ENCODE assay signal across 8 cellular contexts in genomic region chr14:103627073-103628025, GRCh38. TPM values are rescaled to one million over a fixed set of nuclear protein-coding genes. Genes with fewer than 3 reads are reported as not detected.
A peak's percentile ranks its signal among the peaks of the same experiment; 100 is the strongest.
DNase-seq lines count a peak whose midpoint lies in the region; ATAC-seq, FAIRE-seq and TF ChIP-seq lines count a peak whose summit lies in the region.

No MANE protein-coding gene starts in this region.

- H3K4me2 ChIP-seq in A549: peak overlapping the region; percentile 76

- no peak overlapping the region for H3K4me3 ChIP-seq in A549

- FAIRE-seq in A549 (lab: Jason Lieb, UNC) (no peak), GM19239 (lab: Jason Lieb, UNC) (no peak)

- peaks cover 1% of the 10 kb centered on the region for H3K36me3 Mint-ChIP-seq in IgD-negative memory B cell
- H3K36me3 Mint-ChIP-seq in central memory CD8-positive, alpha-beta T cell (ENCODE audit: insufficient read depth): peaks cover 12% of the 10 kb centered on the region
- H3K36me3 Mint-ChIP-seq in naive thymus-derived CD8-positive, alpha-beta T cell: peaks cover 0 to 1% (median 0%) of the 10 kb centered on the region in 3 donors

- no peak for ATAC-seq in A549
- no peak for ATAC-seq in central memory CD8-positive, alpha-beta T cell (replicated peaks; ENCODE audit: extremely low read depth, poor library complexity, severe bottlenecking)
- ATAC-seq in naive thymus-derived CD8-positive, alpha-beta T cell: no peak
- ATAC-seq in HG03432 (IDR thresholded peaks at IDR 0.05; ENCODE audit: unreplicated experiment): no peak
- no peak for ATAC-seq in HG02642 (IDR thresholded peaks at IDR 0.05; ENCODE audit: poor library complexity, unreplicated experiment)

- H3K27me3 Mint-ChIP-seq in IgD-negative memory B cell: peaks cover 2% of the 10 kb centered on the region
- no peaks in the 10 kb centered on the region for H3K27me3 Mint-ChIP-seq in central memory CD8-positive, alpha-beta T cell
- H3K27me3 Mint-ChIP-seq in naive thymus-derived CD8-positive, alpha-beta T cell: peaks cover 0 to 3% (median 0%) of the 10 kb centered on the region in 5 donors

- H3K27ac Mint-ChIP-seq in IgD-negative memory B cell: peak overlapping the region in 2 of 3 donors; percentile 61 to 92
- no peak overlapping the region for H3K27ac Mint-ChIP-seq in central memory CD8-positive, alpha-beta T cell (ENCODE audit: low read depth)
- H3K27ac Mint-ChIP-seq in naive thymus-derived CD8-positive, alpha-beta T cell: peak overlapping the region in 9 of 10 donors; percentile 16 to 91 (median 65)

- peak overlapping the region; percentile 96 to 98 for H3K27ac ChIP-seq in A549

- peaks cover 47% of the 10 kb centered on the region for H3K4me1 ChIP-seq in A549

- WGBS in A549 (ENCODE audit: missing lambda C conversion rate): 83% methylated on average over 16 of the region's 16 CpGs

- CTCF ChIA-PET in A549 (lab: Yijun Ruan, JAX): interaction anchor here (1.0 kb wide), 1 partner anchor 44 kb away, joined by 3 read pairs; no protein-coding TSS in a partner anchor

- H3K9me3 ChIP-seq in A549: no peaks in the 10 kb centered on the region

- no peaks in the 10 kb centered on the region for H3K9me3 Mint-ChIP-seq in IgD-negative memory B cell
- H3K9me3 Mint-ChIP-seq in central memory CD8-positive, alpha-beta T cell: no peaks in the 10 kb centered on the region
- H3K9me3 Mint-ChIP-seq in naive thymus-derived CD8-positive, alpha-beta T cell: no peaks in the 10 kb centered on the region

- POLR2A ChIA-PET in A549 (lab: Yijun Ruan, JAX): interaction anchor here (0.5 kb wide), 1 partner anchor 12 kb away, joined by 3 read pairs; no protein-coding TSS in a partner anchor
- POLR2A ChIA-PET in naive thymus-derived CD8-positive, alpha-beta T cell (lab: Charles Lee): no interaction called here

- peak overlapping the region; percentile 77 to 96 (median 88) for H3K4me3 Mint-ChIP-seq in IgD-negative memory B cell
- peak overlapping the region; percentile 86 for H3K4me3 Mint-ChIP-seq in central memory CD8-positive, alpha-beta T cell
- H3K4me3 Mint-ChIP-seq in naive thymus-derived CD8-positive, alpha-beta T cell: peak overlapping the region; percentile 49 to 92 (median 84)

- no peak for TF ChIP-seq RAD21 in A549 (conservative IDR thresholded peaks at IDR 0.05 in 1 of 2, IDR thresholded peaks at IDR 0.05 in 1 of 2)

- DNase-seq in A549 (ENCODE audit: low read depth in 1 of 2, low spot score in 1 of 2) (no peak), AML-193 (lab: John Stamatoyannopoulos, UW) (no peak), GM19239 (ENCODE audit: insufficient read length, low spot score) (no peak)
- DNase-seq in central memory CD8-positive, alpha-beta T cell (ENCODE audit: low spot score in 2 of 2): no peak
- DNase-seq in naive thymus-derived CD8-positive, alpha-beta T cell: no peak

- TF ChIP-seq CTCF in A549 (IDR thresholded peaks at IDR 0.05): no peak

- no peak for TF ChIP-seq POLR2A in A549 (IDR thresholded peaks at IDR 0.05; ENCODE audit: low read length)

- peaks cover 19 to 36% (median 26%) of the 10 kb centered on the region in 3 donors for H3K4me1 Mint-ChIP-seq in IgD-negative memory B cell
- H3K4me1 Mint-ChIP-seq in central memory CD8-positive, alpha-beta T cell: peaks cover 20% of the 10 kb centered on the region
- H3K4me1 Mint-ChIP-seq in naive thymus-derived CD8-positive, alpha-beta T cell: peaks cover 8 to 63% (median 31%) of the 10 kb centered on the region in 4 donors

- TF ChIP-seq EP300 in A549 (IDR thresholded peaks at IDR 0.05): no peak

TF ChIP-seq in A549, 52 proteins besides CTCF, POLR2A, EP300 and RAD21:
- TF ChIP-seq JUNB (IDR thresholded peaks at IDR 0.05) (no peak), CHD4 (IDR thresholded peaks at IDR 0.05; ENCODE audit: borderline replicate concordance) (no peak), MAX (IDR thresholded peaks at IDR 0.05) (no peak), POLR2AphosphoS2 (conservative IDR thresholded peaks at IDR 0.05; ENCODE audit: low read length) (no peak), KDM5A (IDR thresholded peaks at IDR 0.05) (no peak), NR3C1 (IDR thresholded peaks at IDR 0.05) (no peak), MYC (IDR thresholded peaks at IDR 0.05; ENCODE audit: borderline replicate concordance, low read length) (no peak), ZNF302 (CRISPR knock-in tag; IDR thresholded peaks at IDR 0.05) (no peak), HDAC2 (IDR thresholded peaks at IDR 0.05) (no peak), ZC3H11A (IDR thresholded peaks at IDR 0.05) (no peak)
TF ChIP-seq in A549: peak in this region for 0.

RNA-seq across cellular contexts. Expression of gene KLC1, which starts 1.7 kb away (rescaled TPM):
- polyA plus RNA-seq in A549 (2011; rRNA removed) (106 and 150 TPM in 2 replicates), A549 (2017; fragmentation: RNase III; extraction: RNeasy Plus Mini Kit Qiagen cat#74134 plus additional on column Dnase treatment) (74.8 to 82.9 TPM (median 81.8 TPM) in 3 replicates), IgD-negative memory B cell (80.2 TPM)
- polyA plus RNA-seq in A549 (2012; cell fraction: cytosol; rRNA removed): 160 and 161 TPM in 2 replicates
- 258 TPM in 2 replicates for polyA plus RNA-seq in A549 (2012; cell fraction: nucleus; rRNA removed)
- 64.6 and 71.5 TPM in 2 replicates for polyA minus RNA-seq in A549 (2011; rRNA and poly(A)+ RNA removed)
- total RNA-seq in naive thymus-derived CD8-positive, alpha-beta T cell: 100 to 1,000 TPM; 242 to 252 TPM
- 10 to 100 TPM; 50.7 to 73.3 (median 58.2) TPM for polyA plus RNA-seq in naive thymus-derived CD8-positive, alpha-beta T cell
